In genomic region chr17:36641877-36642845, GRCh38 we compare ENCODE assay signal across 1 cellular context.
TF ChIP-seq lines count a peak whose summit lies in the region.

No MANE protein-coding gene starts in this region.

TF ChIP-seq in HEK293, 187 proteins besides CTCF, POLR2A, EP300 and RAD21 (continued from another document and continues in another):
- TF ChIP-seq PRDM10 (tag by site-specific recombination; IDR thresholded peaks at IDR 0.05) = no peak; the same call in 1 of the 2 replicates
- no peak for TF ChIP-seq ZNF350 (tag by site-specific recombination; IDR thresholded peaks at IDR 0.05)
- TF ChIP-seq ZNF16 (tag by site-specific recombination; IDR thresholded peaks at IDR 0.05; ENCODE audit: low read depth) = no peak
- no peak for TF ChIP-seq ZNF658 (tag by site-specific recombination; IDR thresholded peaks at IDR 0.05)
- peak; percentile 50 for TF ChIP-seq IKZF3 (tag by site-specific recombination; IDR thresholded peaks at IDR 0.05)
- TF ChIP-seq SCRT2 (tag by site-specific recombination; IDR thresholded peaks at IDR 0.05) = peak; percentile 78
- no peak for TF ChIP-seq ZNF140 (tag by site-specific recombination; IDR thresholded peaks at IDR 0.05)
- TF ChIP-seq AEBP2 (tag by site-specific recombination; IDR thresholded peaks at IDR 0.05; ENCODE audit: borderline replicate concordance) = no peak
- TF ChIP-seq ZNF239 (tag by site-specific recombination; IDR thresholded peaks at IDR 0.05) = no peak
- TF ChIP-seq BCL6B (tag by site-specific recombination; IDR thresholded peaks at IDR 0.05) = no peak
- TF ChIP-seq, protein P1, sequence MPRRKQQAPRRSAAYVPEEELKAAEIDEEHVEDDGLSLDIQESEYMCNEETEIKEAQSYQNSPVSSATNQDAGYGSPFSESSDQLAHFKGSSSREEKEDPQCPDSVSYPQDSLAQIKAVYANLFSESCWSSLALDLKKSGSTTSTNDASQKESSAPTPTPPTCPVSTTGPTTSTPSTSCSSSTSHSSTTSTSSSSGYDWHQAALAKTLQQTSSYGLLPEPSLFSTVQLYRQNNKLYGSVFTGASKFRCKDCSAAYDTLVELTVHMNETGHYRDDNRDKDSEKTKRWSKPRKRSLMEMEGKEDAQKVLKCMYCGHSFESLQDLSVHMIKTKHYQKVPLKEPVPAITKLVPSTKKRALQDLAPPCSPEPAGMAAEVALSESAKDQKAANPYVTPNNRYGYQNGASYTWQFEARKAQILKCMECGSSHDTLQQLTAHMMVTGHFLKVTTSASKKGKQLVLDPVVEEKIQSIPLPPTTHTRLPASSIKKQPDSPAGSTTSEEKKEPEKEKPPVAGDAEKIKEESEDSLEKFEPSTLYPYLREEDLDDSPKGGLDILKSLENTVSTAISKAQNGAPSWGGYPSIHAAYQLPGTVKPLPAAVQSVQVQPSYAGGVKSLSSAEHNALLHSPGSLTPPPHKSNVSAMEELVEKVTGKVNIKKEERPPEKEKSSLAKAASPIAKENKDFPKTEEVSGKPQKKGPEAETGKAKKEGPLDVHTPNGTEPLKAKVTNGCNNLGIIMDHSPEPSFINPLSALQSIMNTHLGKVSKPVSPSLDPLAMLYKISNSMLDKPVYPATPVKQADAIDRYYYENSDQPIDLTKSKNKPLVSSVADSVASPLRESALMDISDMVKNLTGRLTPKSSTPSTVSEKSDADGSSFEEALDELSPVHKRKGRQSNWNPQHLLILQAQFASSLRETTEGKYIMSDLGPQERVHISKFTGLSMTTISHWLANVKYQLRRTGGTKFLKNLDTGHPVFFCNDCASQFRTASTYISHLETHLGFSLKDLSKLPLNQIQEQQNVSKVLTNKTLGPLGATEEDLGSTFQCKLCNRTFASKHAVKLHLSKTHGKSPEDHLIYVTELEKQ (tag by site-specific recombination; IDR thresholded peaks at IDR 0.05; ENCODE audit: borderline replicate concordance) = no peak
- TF ChIP-seq, protein P2, sequence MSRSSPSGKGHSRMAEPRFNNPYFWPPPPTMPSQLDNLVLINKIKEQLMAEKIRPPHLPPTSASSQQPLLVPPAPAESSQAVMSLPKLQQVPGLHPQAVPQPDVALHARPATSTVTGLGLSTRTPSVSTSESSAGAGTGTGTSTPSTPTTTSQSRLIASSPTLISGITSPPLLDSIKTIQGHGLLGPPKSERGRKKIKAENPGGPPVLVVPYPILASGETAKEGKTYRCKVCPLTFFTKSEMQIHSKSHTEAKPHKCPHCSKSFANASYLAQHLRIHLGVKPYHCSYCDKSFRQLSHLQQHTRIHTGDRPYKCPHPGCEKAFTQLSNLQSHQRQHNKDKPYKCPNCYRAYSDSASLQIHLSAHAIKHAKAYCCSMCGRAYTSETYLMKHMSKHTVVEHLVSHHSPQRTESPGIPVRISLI (tag by site-specific recombination; IDR thresholded peaks at IDR 0.05) = no peak
- TF ChIP-seq ZNF37A (tag by site-specific recombination; IDR thresholded peaks at IDR 0.05) = no peak
- TF ChIP-seq ZNF398 (tag by site-specific recombination; IDR thresholded peaks at IDR 0.05) = peak; percentile 77
- TF ChIP-seq, protein P3, sequence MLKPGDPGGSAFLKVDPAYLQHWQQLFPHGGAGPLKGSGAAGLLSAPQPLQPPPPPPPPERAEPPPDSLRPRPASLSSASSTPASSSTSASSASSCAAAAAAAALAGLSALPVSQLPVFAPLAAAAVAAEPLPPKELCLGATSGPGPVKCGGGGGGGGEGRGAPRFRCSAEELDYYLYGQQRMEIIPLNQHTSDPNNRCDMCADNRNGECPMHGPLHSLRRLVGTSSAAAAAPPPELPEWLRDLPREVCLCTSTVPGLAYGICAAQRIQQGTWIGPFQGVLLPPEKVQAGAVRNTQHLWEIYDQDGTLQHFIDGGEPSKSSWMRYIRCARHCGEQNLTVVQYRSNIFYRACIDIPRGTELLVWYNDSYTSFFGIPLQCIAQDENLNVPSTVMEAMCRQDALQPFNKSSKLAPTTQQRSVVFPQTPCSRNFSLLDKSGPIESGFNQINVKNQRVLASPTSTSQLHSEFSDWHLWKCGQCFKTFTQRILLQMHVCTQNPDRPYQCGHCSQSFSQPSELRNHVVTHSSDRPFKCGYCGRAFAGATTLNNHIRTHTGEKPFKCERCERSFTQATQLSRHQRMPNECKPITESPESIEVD (tag by site-specific recombination; IDR thresholded peaks at IDR 0.05) = peak; percentile 67
- TF ChIP-seq FEZF1 (tag by site-specific recombination; IDR thresholded peaks at IDR 0.05) = no peak
- TF ChIP-seq ZNF202 (tag by site-specific recombination; IDR thresholded peaks at IDR 0.05; ENCODE audit: borderline replicate concordance) = no peak
- TF ChIP-seq HOXA7 (CRISPR knock-in tag; IDR thresholded peaks at IDR 0.05; ENCODE audit: borderline replicate concordance) = no peak
- TF ChIP-seq ZNF629 (tag by site-specific recombination; IDR thresholded peaks at IDR 0.05) = no peak
- TF ChIP-seq KLF7 (tag by site-specific recombination; IDR thresholded peaks at IDR 0.05; ENCODE audit: borderline replicate concordance) = no peak
- no peak for TF ChIP-seq ZNF121 (tag by site-specific recombination; IDR thresholded peaks at IDR 0.05)
- TF ChIP-seq ZNF677 (tag by site-specific recombination; IDR thresholded peaks at IDR 0.05) = no peak
- no peak for TF ChIP-seq ZNF621 (tag by site-specific recombination; IDR thresholded peaks at IDR 0.05)
- TF ChIP-seq, protein P4, sequence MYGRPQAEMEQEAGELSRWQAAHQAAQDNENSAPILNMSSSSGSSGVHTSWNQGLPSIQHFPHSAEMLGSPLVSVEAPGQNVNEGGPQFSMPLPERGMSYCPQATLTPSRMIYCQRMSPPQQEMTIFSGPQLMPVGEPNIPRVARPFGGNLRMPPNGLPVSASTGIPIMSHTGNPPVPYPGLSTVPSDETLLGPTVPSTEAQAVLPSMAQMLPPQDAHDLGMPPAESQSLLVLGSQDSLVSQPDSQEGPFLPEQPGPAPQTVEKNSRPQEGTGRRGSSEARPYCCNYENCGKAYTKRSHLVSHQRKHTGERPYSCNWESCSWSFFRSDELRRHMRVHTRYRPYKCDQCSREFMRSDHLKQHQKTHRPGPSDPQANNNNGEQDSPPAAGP (tag by site-specific recombination; IDR thresholded peaks at IDR 0.05) = peak; percentile 18; the same call in 1 of the 2 replicates
- TF ChIP-seq ZNF10 (tag by site-specific recombination; IDR thresholded peaks at IDR 0.05) = no peak
- TF ChIP-seq, protein P5, sequence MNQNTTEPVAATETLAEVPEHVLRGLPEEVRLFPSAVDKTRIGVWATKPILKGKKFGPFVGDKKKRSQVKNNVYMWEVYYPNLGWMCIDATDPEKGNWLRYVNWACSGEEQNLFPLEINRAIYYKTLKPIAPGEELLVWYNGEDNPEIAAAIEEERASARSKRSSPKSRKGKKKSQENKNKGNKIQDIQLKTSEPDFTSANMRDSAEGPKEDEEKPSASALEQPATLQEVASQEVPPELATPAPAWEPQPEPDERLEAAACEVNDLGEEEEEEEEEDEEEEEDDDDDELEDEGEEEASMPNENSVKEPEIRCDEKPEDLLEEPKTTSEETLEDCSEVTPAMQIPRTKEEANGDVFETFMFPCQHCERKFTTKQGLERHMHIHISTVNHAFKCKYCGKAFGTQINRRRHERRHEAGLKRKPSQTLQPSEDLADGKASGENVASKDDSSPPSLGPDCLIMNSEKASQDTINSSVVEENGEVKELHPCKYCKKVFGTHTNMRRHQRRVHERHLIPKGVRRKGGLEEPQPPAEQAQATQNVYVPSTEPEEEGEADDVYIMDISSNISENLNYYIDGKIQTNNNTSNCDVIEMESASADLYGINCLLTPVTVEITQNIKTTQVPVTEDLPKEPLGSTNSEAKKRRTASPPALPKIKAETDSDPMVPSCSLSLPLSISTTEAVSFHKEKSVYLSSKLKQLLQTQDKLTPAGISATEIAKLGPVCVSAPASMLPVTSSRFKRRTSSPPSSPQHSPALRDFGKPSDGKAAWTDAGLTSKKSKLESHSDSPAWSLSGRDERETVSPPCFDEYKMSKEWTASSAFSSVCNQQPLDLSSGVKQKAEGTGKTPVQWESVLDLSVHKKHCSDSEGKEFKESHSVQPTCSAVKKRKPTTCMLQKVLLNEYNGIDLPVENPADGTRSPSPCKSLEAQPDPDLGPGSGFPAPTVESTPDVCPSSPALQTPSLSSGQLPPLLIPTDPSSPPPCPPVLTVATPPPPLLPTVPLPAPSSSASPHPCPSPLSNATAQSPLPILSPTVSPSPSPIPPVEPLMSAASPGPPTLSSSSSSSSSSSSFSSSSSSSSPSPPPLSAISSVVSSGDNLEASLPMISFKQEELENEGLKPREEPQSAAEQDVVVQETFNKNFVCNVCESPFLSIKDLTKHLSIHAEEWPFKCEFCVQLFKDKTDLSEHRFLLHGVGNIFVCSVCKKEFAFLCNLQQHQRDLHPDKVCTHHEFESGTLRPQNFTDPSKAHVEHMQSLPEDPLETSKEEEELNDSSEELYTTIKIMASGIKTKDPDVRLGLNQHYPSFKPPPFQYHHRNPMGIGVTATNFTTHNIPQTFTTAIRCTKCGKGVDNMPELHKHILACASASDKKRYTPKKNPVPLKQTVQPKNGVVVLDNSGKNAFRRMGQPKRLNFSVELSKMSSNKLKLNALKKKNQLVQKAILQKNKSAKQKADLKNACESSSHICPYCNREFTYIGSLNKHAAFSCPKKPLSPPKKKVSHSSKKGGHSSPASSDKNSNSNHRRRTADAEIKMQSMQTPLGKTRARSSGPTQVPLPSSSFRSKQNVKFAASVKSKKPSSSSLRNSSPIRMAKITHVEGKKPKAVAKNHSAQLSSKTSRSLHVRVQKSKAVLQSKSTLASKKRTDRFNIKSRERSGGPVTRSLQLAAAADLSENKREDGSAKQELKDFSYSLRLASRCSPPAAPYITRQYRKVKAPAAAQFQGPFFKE (tag by site-specific recombination; IDR thresholded peaks at IDR 0.05; ENCODE audit: borderline replicate concordance) = no peak
- no peak for TF ChIP-seq RBAK (tag by site-specific recombination; IDR thresholded peaks at IDR 0.05)
- TF ChIP-seq ZNF600 (tag by site-specific recombination; IDR thresholded peaks at IDR 0.05) = no peak
- TF ChIP-seq ZNF513 (tag by site-specific recombination; IDR thresholded peaks at IDR 0.05) = no peak
- TF ChIP-seq ZFP41 (tag by site-specific recombination; IDR thresholded peaks at IDR 0.05; ENCODE audit: borderline replicate concordance) = no peak
- TF ChIP-seq GLI4 (tag by site-specific recombination; IDR thresholded peaks at IDR 0.05) = no peak
